23 cellular contexts compared by ENCODE assay signal in genomic region chr2:119732026-119732425, GRCh38.
"Had no signal": no experiment of that assay in that cellular context is flagged by ENCODE, and none has a peak within 500 bp of the region (broad histone marks: within the 10 kb centered on the region; RNA-seq: fewer than 3 reads in every experiment).

No MANE protein-coding gene starts in this region.

- H3K4me3 ChIP-seq: adrenal gland, breast epithelium, SK-N-MC had no signal

- H3K4me1 ChIP-seq: adrenal gland, breast epithelium had no signal

- H3K36me3 ChIP-seq: adrenal gland, breast epithelium had no signal

- H3K27me3 ChIP-seq: adrenal gland, breast epithelium had no signal

- DNase-seq: activated CD4-positive, alpha-beta memory T cell treated with anti-CD3 and anti-CD28 coated beads, Interleukin-2, amount 10 ng/mL, durations not matched to agents 7 days and 5 days; activated CD4-positive, alpha-beta T cell treated with anti-CD3 and anti-CD28 coated beads for 36 hours; activated CD4-positive, alpha-beta T cell treated with anti-CD3 and anti-CD28 coated beads, Interleukin-2, amount 50 U/mL, for 1 hour; activated CD8-positive, alpha-beta memory T cell treated with anti-CD3 and anti-CD28 coated beads, Interleukin-2, amount 50 U/mL, for 4 hours; activated naive CD4-positive, alpha-beta T cell treated with anti-CD3 and anti-CD28 coated beads, Interleukin-2, amount 50 U/mL, for 16 hours; activated naive CD8-positive, alpha-beta T cell treated with anti-CD3 and anti-CD28 coated beads, Interleukin-2, amount 10 ng/mL, durations not matched to agents 7 days and 5 days; activated T-cell treated with anti-CD3 and anti-CD28 coated beads, Interleukin-2, amount 50 U/mL, for 1 hour; aorta; caudate nucleus; KBM-7; NCI-H1105; NCI-H1436; NCI-H1694 treated with DMSO at 0.1 percent for 48 hours; NCI-H2029 treated with DMSO at 0.1 percent for 48 hours; NCI-H510A treated with DMSO at 0.1 percent for 48 hours; NCI-H69; NK-92 treated with Interleukin-12 subunit alpha and Interleukin-12 subunit beta, amount 100 ng/mL, for 24 hours; SIG-M5; T-helper 1 cell had no signal

- ATAC-seq: activated CD4-positive, alpha-beta T cell treated with anti-CD3 and anti-CD28 coated beads for 36 hours had no signal

- H3K27ac ChIP-seq: adrenal gland, breast epithelium, SK-N-MC, VCaP had no signal

- H3K9me3 ChIP-seq: adrenal gland, breast epithelium had no signal
